Comparison of ENCODE assay signal across 1 cellular context in genomic region chr1:44721521-44722361, GRCh38.
TF ChIP-seq lines count a peak whose summit lies in the region.

No MANE protein-coding gene starts in this region.

TF ChIP-seq in K562, 482 proteins besides CTCF, POLR2A, EP300 and RAD21 (continued from another document and continues in another):
- TF ChIP-seq FOXP4 (CRISPR knock-in tag; IDR thresholded peaks at IDR 0.05; ENCODE audit: borderline replicate concordance), result peak; percentile 96
- TF ChIP-seq NCOA6 (IDR thresholded peaks at IDR 0.05), result peak; percentile 81
- peak; percentile 47 to 84 for TF ChIP-seq E2F6 (IDR thresholded peaks at IDR 0.05; ENCODE audit: borderline replicate concordance in 1 of 2, extremely low read depth in 1 of 2, insufficient read depth in 1 of 2, insufficient read length in 1 of 2, low read depth in 1 of 2, low read length in 1 of 2, poor library complexity in 1 of 2, severe bottlenecking in 1 of 2)
- no peak for TF ChIP-seq WHSC1 (IDR thresholded peaks at IDR 0.05; ENCODE audit: low read length)
- peak; percentile 90 for TF ChIP-seq TARDBP (IDR thresholded peaks at IDR 0.05)
- peak; percentile 99 for TF ChIP-seq HNRNPL (IDR thresholded peaks at IDR 0.05; ENCODE audit: low read depth, low read length)
- TF ChIP-seq DMBX1 (CRISPR knock-in tag; IDR thresholded peaks at IDR 0.05; ENCODE audit: borderline replicate concordance), result peak; percentile 81
- no peak for TF ChIP-seq SRSF7 (optimal IDR thresholded peaks at IDR 0.05; ENCODE audit: low read depth, low read length)
- no peak for TF ChIP-seq ZNF133 (CRISPR knock-in tag; IDR thresholded peaks at IDR 0.05)
- peak; percentile 87; the same call in 1 of the 2 replicates for TF ChIP-seq ZNF76 (CRISPR knock-in tag; IDR thresholded peaks at IDR 0.05; ENCODE audit: borderline replicate concordance)
- peak; percentile 95 for TF ChIP-seq ARID4B (CRISPR knock-in tag; IDR thresholded peaks at IDR 0.05)
- TF ChIP-seq TEAD2 (tag; IDR thresholded peaks at IDR 0.05), result peak; percentile 61
- TF ChIP-seq ZNF511 (CRISPR knock-in tag; IDR thresholded peaks at IDR 0.05), result peak; percentile 98
- TF ChIP-seq ARID3A (IDR thresholded peaks at IDR 0.05; ENCODE audit: borderline replicate concordance, low read depth, low read length), result no peak
- TF ChIP-seq SMARCA5 (IDR thresholded peaks at IDR 0.05), result no peak; the same call in 1 of the 2 replicates
- no peak for TF ChIP-seq THRA (IDR thresholded peaks at IDR 0.05)
- peak; percentile 88 for TF ChIP-seq MAX (CRISPR knock-in tag; IDR thresholded peaks at IDR 0.05)
- peak; percentile 100 for TF ChIP-seq CAMTA2 (CRISPR knock-in tag; conservative IDR thresholded peaks at IDR 0.05)
- peak; percentile 99 for TF ChIP-seq MBD2 (IDR thresholded peaks at IDR 0.05; ENCODE audit: borderline replicate concordance, low read depth)
- TF ChIP-seq ZNF274 (IDR thresholded peaks at IDR 0.05; ENCODE audit: borderline replicate concordance, low read depth, low read length), result peak; percentile 64; the same call in 1 of the 2 replicates
- peak; percentile 87 for TF ChIP-seq ZFP91 (CRISPR knock-in tag; IDR thresholded peaks at IDR 0.05)
- TF ChIP-seq TFE3 (CRISPR knock-in tag; IDR thresholded peaks at IDR 0.05), result peak; percentile 69
- peak; percentile 92; the same call in 1 of the 2 replicates for TF ChIP-seq TGIF2 (CRISPR knock-in tag; IDR thresholded peaks at IDR 0.05)
- TF ChIP-seq PHF8 (IDR thresholded peaks at IDR 0.05; ENCODE audit: borderline replicate concordance, low read length), result peak; percentile 56; the same call in 1 of the 2 replicates
- peak; percentile 81 to 95; a peak in 3 of 4 replicates for TF ChIP-seq SRF (CRISPR knock-in tag; IDR thresholded peaks at IDR 0.05)
- peak; percentile 79 for TF ChIP-seq CREM (IDR thresholded peaks at IDR 0.05; ENCODE audit: low read depth)
- TF ChIP-seq MYNN (IDR thresholded peaks at IDR 0.05), result peak; percentile 97
- TF ChIP-seq MYNN (CRISPR knock-in tag; IDR thresholded peaks at IDR 0.05), result no peak
- TF ChIP-seq TAL1 (IDR thresholded peaks at IDR 0.05), result peak; percentile 54
- TF ChIP-seq MECOM (CRISPR knock-in tag; IDR thresholded peaks at IDR 0.05), result peak; percentile 91
- no peak for TF ChIP-seq TFAM (CRISPR knock-in tag; conservative IDR thresholded peaks at IDR 0.05)
- peak; percentile 98 for TF ChIP-seq RERE (CRISPR knock-in tag; IDR thresholded peaks at IDR 0.05; ENCODE audit: borderline replicate concordance)
- peak; percentile 99 for TF ChIP-seq ZSCAN32 (CRISPR knock-in tag; IDR thresholded peaks at IDR 0.05)
- TF ChIP-seq DNMT1 (IDR thresholded peaks at IDR 0.05), result no peak; the same call in 1 of the 2 replicates
- TF ChIP-seq ZNF124 (CRISPR knock-in tag; IDR thresholded peaks at IDR 0.05), result no peak
- peak; percentile 89 for TF ChIP-seq CHD2 (IDR thresholded peaks at IDR 0.05; ENCODE audit: low read depth, low read length)
- TF ChIP-seq RBM39 (optimal IDR thresholded peaks at IDR 0.05; ENCODE audit: low read depth, low read length), result peak; percentile 100
- TF ChIP-seq ATF1 (CRISPR knock-in tag; IDR thresholded peaks at IDR 0.05), result no peak
- TF ChIP-seq ATF1 (tag; IDR thresholded peaks at IDR 0.05), result peak; percentile 83
